ENCODE assay signal across 1 cellular context in the genomic region with DNA sequence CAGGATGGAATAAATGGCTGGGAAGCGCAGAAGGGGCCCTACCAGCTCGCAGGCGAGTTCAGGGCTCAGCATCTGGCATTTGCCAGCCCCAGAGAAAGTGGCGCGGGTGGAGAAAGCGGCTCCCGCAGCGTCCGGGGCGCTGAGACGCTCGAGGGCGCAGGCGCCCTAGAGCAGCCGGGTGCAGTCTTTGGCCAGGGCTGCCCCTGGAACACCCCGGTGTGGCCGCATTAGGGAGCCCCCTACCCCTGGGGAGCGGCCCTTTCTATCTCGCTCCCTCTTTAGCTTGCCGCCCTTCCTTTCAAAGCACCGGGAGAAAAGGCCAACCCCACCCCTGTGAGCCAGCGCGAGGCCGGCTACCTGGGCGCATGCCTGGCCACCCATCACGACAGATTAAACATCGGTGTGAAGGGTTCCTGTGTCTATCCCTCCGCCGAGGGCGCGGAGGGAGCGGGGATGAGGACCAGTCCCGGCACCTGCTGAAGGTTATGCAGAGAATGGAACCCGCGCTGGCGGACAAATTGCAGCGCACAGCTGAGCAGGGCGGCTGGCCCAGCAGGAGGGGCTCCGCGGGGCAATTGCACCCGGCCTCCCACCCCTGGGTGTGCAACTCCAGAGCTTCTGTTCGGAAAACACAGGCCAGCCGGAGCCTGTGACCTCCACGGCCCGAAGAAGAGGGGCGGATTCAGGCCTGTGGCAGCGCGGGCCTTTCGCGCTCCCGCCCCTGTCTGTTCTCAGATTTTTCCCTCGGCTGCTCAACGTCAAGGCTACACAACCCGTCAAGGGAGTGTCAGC.
TF ChIP-seq lines count a peak whose summit lies in the region.

No MANE protein-coding gene starts in this region.

TF ChIP-seq in IMR-90, 13 proteins besides CTCF, POLR2A, EP300 and RAD21:
- TF ChIP-seq RFX5 (IDR thresholded peaks at IDR 0.05; ENCODE audit: low read depth, low read length) (no peak), BHLHE40 (IDR thresholded peaks at IDR 0.05; ENCODE audit: low read depth, low read length) (no peak), SMC3 (IDR thresholded peaks at IDR 0.05; ENCODE audit: low read depth, low read length) (no peak), CEBPB (IDR thresholded peaks at IDR 0.05; ENCODE audit: low read depth, low read length) (no peak), FOS (IDR thresholded peaks at IDR 0.05; ENCODE audit: low read depth, low read length) (no peak), MXI1 (IDR thresholded peaks at IDR 0.05; ENCODE audit: borderline replicate concordance, low read depth, low read length) (no peak), NFE2L2 (IDR thresholded peaks at IDR 0.05; ENCODE audit: low read depth, low read length) (no peak), MAFK (IDR thresholded peaks at IDR 0.05; ENCODE audit: low read depth, low read length) (no peak), RCOR1 (IDR thresholded peaks at IDR 0.05; ENCODE audit: insufficient replicate concordance, low read length) (no peak), MAZ (IDR thresholded peaks at IDR 0.05; ENCODE audit: borderline replicate concordance, low read depth, low read length) (no peak), CHD1 (IDR thresholded peaks at IDR 0.05; ENCODE audit: low read depth, low read length) (no peak)
- TF ChIP-seq, protein P1, sequence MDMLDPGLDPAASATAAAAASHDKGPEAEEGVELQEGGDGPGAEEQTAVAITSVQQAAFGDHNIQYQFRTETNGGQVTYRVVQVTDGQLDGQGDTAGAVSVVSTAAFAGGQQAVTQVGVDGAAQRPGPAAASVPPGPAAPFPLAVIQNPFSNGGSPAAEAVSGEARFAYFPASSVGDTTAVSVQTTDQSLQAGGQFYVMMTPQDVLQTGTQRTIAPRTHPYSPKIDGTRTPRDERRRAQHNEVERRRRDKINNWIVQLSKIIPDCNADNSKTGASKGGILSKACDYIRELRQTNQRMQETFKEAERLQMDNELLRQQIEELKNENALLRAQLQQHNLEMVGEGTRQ (IDR thresholded peaks at IDR 0.05; ENCODE audit: low read depth, low read length), result no peak
- TF ChIP-seq, protein P2, sequence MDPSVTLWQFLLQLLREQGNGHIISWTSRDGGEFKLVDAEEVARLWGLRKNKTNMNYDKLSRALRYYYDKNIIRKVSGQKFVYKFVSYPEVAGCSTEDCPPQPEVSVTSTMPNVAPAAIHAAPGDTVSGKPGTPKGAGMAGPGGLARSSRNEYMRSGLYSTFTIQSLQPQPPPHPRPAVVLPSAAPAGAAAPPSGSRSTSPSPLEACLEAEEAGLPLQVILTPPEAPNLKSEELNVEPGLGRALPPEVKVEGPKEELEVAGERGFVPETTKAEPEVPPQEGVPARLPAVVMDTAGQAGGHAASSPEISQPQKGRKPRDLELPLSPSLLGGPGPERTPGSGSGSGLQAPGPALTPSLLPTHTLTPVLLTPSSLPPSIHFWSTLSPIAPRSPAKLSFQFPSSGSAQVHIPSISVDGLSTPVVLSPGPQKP (IDR thresholded peaks at IDR 0.05; ENCODE audit: borderline replicate concordance, low read depth, low read length), result no peak
